In the genomic region with DNA sequence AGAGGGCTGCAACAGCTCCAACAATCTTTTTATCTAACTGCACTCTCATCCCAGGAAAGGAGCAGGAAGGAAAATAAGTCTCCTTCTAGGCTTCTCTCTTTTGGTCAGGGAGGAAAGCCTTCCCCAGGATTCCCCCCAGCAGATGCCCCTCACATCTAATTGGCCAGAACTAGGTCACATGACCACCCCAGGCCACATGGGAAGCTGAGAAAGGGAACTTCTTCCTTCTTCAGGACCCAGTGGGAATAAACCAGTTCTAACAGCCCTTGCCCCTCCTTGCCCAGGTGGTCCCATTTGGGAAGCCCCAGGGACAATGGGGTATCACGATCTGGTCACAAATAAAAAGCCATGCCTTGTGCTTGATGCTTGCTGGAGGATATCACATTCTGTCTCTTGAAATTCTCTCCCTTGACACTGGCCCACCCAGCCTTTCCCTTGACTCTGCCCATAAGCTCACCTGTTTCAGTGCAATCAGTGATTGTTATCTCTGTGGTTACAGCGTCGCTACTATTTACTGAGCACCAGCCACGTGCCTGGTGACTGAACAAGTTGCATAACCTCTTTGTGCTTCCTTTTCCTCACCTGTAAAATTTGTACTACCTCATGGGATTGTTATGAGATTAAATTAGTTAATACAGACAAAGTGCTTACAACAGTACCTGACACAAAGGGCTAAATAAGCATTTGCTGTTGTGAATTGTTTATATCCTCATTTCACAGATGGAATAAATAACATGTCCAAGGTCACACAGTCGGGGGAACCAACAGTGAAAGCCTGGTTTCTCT, we compare ENCODE assay signal across 1 cellular context.
TF ChIP-seq lines count a peak whose summit lies in the region.

No MANE protein-coding gene starts in this region.

TF ChIP-seq in A549, 52 proteins besides CTCF, POLR2A, EP300 and RAD21:
- TF ChIP-seq MYC (IDR thresholded peaks at IDR 0.05; ENCODE audit: borderline replicate concordance, low read length) (no peak), GATA3 (IDR thresholded peaks at IDR 0.05; ENCODE audit: borderline replicate concordance) (no peak), NR3C1 (IDR thresholded peaks at IDR 0.05) (no peak), CEBPB (IDR thresholded peaks at IDR 0.05) (peak in 1 of 2 experiments; percentile 19; a peak in 1 of 4 replicates), KDM5A (IDR thresholded peaks at IDR 0.05) (no peak)
- TF ChIP-seq, protein P1, sequence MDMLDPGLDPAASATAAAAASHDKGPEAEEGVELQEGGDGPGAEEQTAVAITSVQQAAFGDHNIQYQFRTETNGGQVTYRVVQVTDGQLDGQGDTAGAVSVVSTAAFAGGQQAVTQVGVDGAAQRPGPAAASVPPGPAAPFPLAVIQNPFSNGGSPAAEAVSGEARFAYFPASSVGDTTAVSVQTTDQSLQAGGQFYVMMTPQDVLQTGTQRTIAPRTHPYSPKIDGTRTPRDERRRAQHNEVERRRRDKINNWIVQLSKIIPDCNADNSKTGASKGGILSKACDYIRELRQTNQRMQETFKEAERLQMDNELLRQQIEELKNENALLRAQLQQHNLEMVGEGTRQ (IDR thresholded peaks at IDR 0.05), result peak; percentile 65
